Comparison of ENCODE assay signal across 2 cellular contexts in genomic region chr15:40358492-40359353, GRCh38.
TF ChIP-seq lines count a peak whose summit lies in the region.

No MANE protein-coding gene starts in this region.

TF ChIP-seq in K562, 482 proteins besides CTCF, POLR2A, EP300 and RAD21:
- TF ChIP-seq HNRNPLL (IDR thresholded peaks at IDR 0.05; ENCODE audit: low read depth, low read length, poor library complexity, severe bottlenecking), result peak; percentile 52
- TF ChIP-seq MEF2A (IDR thresholded peaks at IDR 0.05; ENCODE audit: control insufficient read depth, low read depth, low read length), result no peak
- no peak for TF ChIP-seq HINFP (tag; conservative IDR thresholded peaks at IDR 0.05; ENCODE audit: low read depth)
- 0 out of 4 replicates have a peak, but pooled peaks of 1 of the 2 experiments have one; percentile 9 for TF ChIP-seq MNT (conservative IDR thresholded peaks at IDR 0.05)
- TF ChIP-seq MAZ (CRISPR knock-in tag; conservative IDR thresholded peaks at IDR 0.05 in 1 of 2, IDR thresholded peaks at IDR 0.05 in 1 of 2), result no peak
- no peak for TF ChIP-seq ZNF75A (CRISPR knock-in tag; IDR thresholded peaks at IDR 0.05)
- no peak for TF ChIP-seq ZNF121 (CRISPR knock-in tag; conservative IDR thresholded peaks at IDR 0.05)
- TF ChIP-seq HMGXB4 (CRISPR knock-in tag; IDR thresholded peaks at IDR 0.05), result 0 out of 2 replicates have a peak, but pooled peaks have one; percentile 2
- no peak for TF ChIP-seq CSDE1 (IDR thresholded peaks at IDR 0.05)
- TF ChIP-seq ZBTB7A (IDR thresholded peaks at IDR 0.05; ENCODE audit: borderline replicate concordance, control insufficient read depth, low read depth, low read length), result peak; percentile 21; the same call in 1 of the 2 replicates
- TF ChIP-seq RFX5 (IDR thresholded peaks at IDR 0.05; ENCODE audit: low read depth, low read length), result no peak

TF ChIP-seq in neural cell, 6 proteins besides CTCF, POLR2A, EP300 and RAD21:
- no peak for TF ChIP-seq SMC3 (conservative IDR thresholded peaks at IDR 0.05; ENCODE audit: poor library complexity)
- no peak for TF ChIP-seq TAF1 (IDR thresholded peaks at IDR 0.05; ENCODE audit: low read depth)
- TF ChIP-seq POLR2AphosphoS5 (IDR thresholded peaks at IDR 0.05), result no peak
- peak; percentile 21 for TF ChIP-seq REST (IDR thresholded peaks at IDR 0.05; ENCODE audit: borderline replicate concordance)
- peak; percentile 73 for TF ChIP-seq MXI1 (conservative IDR thresholded peaks at IDR 0.05; ENCODE audit: poor library complexity, severe bottlenecking)
- TF ChIP-seq EZH2 (IDR thresholded peaks at IDR 0.05; ENCODE audit: borderline replicate concordance, insufficient read depth, low read length, poor library complexity, severe bottlenecking), result no peak
